In the genomic region with DNA sequence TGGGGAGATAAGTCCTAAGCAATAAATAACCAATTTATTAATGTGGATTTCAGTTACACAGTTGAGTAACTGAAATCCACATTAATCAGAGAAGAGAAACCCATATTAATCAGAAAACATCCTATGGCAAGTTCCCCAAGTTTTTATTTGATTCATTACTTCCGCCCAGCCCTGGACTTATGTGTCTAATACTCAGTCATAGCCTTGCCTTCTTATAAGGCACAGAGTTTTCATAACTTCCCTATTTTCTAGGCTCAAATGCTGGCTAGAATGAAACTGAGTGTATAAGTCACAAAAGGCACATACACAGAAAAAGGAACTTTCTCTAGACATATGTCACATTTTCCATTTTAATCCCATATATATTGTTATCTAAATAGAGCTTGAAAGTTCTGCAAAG, we compare ENCODE assay signal across 13 cellular contexts. TPM values are rescaled to one million over a fixed set of nuclear protein-coding genes. Genes with fewer than 3 reads are reported as not detected.
DNase-seq lines count a peak whose midpoint lies in the region; ATAC-seq, FAIRE-seq and TF ChIP-seq lines count a peak whose summit lies in the region.
"Had no signal": no experiment of that assay in that cellular context is flagged by ENCODE, and none has a peak within 500 bp of the region (broad histone marks: within the 10 kb centered on the region; RNA-seq: fewer than 3 reads in every experiment).

No MANE protein-coding gene starts in this region.

- H3K9me3 Mint-ChIP-seq in activated naive CD8-positive, alpha-beta T cell treated with anti-CD3 and anti-CD28 coated beads for 36 hours, result no peaks in the 10 kb centered on the region
- H3K9me3 Mint-ChIP-seq: CD4-positive, CD25-positive, alpha-beta regulatory T cell; mesothelial cell of epicardium had no signal

- peak; percentile 70 for ATAC-seq in HG03457 (IDR thresholded peaks at IDR 0.05; ENCODE audit: unreplicated experiment)
- ATAC-seq in HG02571 (IDR thresholded peaks at IDR 0.05; ENCODE audit: unreplicated experiment), result no peak
- no peak for ATAC-seq in SK-N-SH treated with all-trans-retinoic acid at 6 μM for 48 hours

- H3K27ac Mint-ChIP-seq in activated naive CD8-positive, alpha-beta T cell treated with anti-CD3 and anti-CD28 coated beads for 36 hours, result peak overlapping the region; percentile 23
- H3K27ac Mint-ChIP-seq: CD4-positive, CD25-positive, alpha-beta regulatory T cell; mesothelial cell of epicardium had no signal

- peaks cover 43% of the 10 kb centered on the region for H3K4me1 Mint-ChIP-seq in activated naive CD8-positive, alpha-beta T cell treated with anti-CD3 and anti-CD28 coated beads for 36 hours

- DNase-seq in GDM1 (lab: John Stamatoyannopoulos, UW), result peak; percentile 25
- no peak for DNase-seq in GM19239 (ENCODE audit: insufficient read length, low spot score)
- no peak for DNase-seq in activated naive CD8-positive, alpha-beta T cell treated with anti-CD3 and anti-CD28 coated beads for 36 hours
- DNase-seq in NCI-H146 treated with DMSO at 0.1 percent for 48 hours (lab: John Stamatoyannopoulos, UW; ENCODE audit: unreplicated experiment), result no peak
- no peak for DNase-seq in DMS153 treated with DMSO at 0.1 percent for 48 hours (lab: John Stamatoyannopoulos, UW; ENCODE audit: unreplicated experiment)
- DNase-seq: activated naive CD4-positive, alpha-beta T cell; CD4-positive, CD25-positive, alpha-beta regulatory T cell; heart left ventricle had no signal

- H3K36me3 Mint-ChIP-seq in activated naive CD8-positive, alpha-beta T cell treated with anti-CD3 and anti-CD28 coated beads for 36 hours, result peaks cover 62% of the 10 kb centered on the region

- FAIRE-seq in GM19239 (lab: Jason Lieb, UNC), result peak; percentile 49
- FAIRE-seq: TTC549 had no signal

- H3K4me3 Mint-ChIP-seq in activated naive CD8-positive, alpha-beta T cell treated with anti-CD3 and anti-CD28 coated beads for 36 hours, result no peak overlapping the region
- H3K4me3 Mint-ChIP-seq: mesothelial cell of epicardium had no signal

- H3K27me3 Mint-ChIP-seq in activated naive CD8-positive, alpha-beta T cell treated with anti-CD3 and anti-CD28 coated beads for 36 hours, result no peaks in the 10 kb centered on the region
- H3K27me3 Mint-ChIP-seq: CD4-positive, CD25-positive, alpha-beta regulatory T cell had no signal

TF ChIP-seq in SK-N-SH treated with all-trans-retinoic acid at 6 μM for 48 hours, 23 proteins besides CTCF, POLR2A, EP300 and RAD21:
- TF ChIP-seq ISL1 (CRISPR knock-in tag; IDR thresholded peaks at IDR 0.05), result no peak
- TF ChIP-seq SNAI2 (CRISPR knock-in tag; IDR thresholded peaks at IDR 0.05), result no peak
- TF ChIP-seq ZNF70 (CRISPR knock-in tag; IDR thresholded peaks at IDR 0.05), result no peak
- no peak for TF ChIP-seq TCF4 (CRISPR knock-in tag; IDR thresholded peaks at IDR 0.05; ENCODE audit: borderline replicate concordance)
- TF ChIP-seq RARB (CRISPR knock-in tag; IDR thresholded peaks at IDR 0.05), result no peak
- no peak for TF ChIP-seq PPARA (CRISPR knock-in tag; IDR thresholded peaks at IDR 0.05; ENCODE audit: borderline replicate concordance)
- no peak for TF ChIP-seq ZNF8 (CRISPR knock-in tag; IDR thresholded peaks at IDR 0.05)
- TF ChIP-seq BACH2 (CRISPR knock-in tag; IDR thresholded peaks at IDR 0.05; ENCODE audit: borderline replicate concordance), result no peak
- TF ChIP-seq, protein P1, sequence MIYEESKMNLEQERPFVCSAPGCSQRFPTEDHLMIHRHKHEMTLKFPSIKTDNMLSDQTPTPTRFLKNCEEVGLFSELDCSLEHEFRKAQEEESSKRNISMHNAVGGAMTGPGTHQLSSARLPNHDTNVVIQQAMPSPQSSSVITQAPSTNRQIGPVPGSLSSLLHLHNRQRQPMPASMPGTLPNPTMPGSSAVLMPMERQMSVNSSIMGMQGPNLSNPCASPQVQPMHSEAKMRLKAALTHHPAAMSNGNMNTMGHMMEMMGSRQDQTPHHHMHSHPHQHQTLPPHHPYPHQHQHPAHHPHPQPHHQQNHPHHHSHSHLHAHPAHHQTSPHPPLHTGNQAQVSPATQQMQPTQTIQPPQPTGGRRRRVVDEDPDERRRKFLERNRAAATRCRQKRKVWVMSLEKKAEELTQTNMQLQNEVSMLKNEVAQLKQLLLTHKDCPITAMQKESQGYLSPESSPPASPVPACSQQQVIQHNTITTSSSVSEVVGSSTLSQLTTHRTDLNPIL (CRISPR knock-in tag; IDR thresholded peaks at IDR 0.05; ENCODE audit: low read depth), result no peak
- no peak for TF ChIP-seq ZFP3 (CRISPR knock-in tag; IDR thresholded peaks at IDR 0.05)
- TF ChIP-seq, protein P2, sequence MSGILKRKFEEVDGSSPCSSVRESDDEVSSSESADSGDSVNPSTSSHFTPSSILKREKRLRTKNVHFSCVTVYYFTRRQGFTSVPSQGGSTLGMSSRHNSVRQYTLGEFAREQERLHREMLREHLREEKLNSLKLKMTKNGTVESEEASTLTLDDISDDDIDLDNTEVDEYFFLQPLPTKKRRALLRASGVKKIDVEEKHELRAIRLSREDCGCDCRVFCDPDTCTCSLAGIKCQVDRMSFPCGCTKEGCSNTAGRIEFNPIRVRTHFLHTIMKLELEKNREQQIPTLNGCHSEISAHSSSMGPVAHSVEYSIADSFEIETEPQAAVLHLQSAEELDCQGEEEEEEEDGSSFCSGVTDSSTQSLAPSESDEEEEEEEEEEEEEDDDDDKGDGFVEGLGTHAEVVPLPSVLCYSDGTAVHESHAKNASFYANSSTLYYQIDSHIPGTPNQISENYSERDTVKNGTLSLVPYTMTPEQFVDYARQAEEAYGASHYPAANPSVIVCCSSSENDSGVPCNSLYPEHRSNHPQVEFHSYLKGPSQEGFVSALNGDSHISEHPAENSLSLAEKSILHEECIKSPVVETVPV (CRISPR knock-in tag; IDR thresholded peaks at IDR 0.05), result no peak
- TF ChIP-seq ZFP30 (CRISPR knock-in tag; IDR thresholded peaks at IDR 0.05), result no peak
- TF ChIP-seq ARNTL (CRISPR knock-in tag; IDR thresholded peaks at IDR 0.05; ENCODE audit: borderline replicate concordance, low read depth), result no peak
- TF ChIP-seq ZNF565 (CRISPR knock-in tag; conservative IDR thresholded peaks at IDR 0.05; ENCODE audit: low read depth), result no peak
- TF ChIP-seq CSDC2 (CRISPR knock-in tag; IDR thresholded peaks at IDR 0.05), result no peak
- TF ChIP-seq, protein P3, sequence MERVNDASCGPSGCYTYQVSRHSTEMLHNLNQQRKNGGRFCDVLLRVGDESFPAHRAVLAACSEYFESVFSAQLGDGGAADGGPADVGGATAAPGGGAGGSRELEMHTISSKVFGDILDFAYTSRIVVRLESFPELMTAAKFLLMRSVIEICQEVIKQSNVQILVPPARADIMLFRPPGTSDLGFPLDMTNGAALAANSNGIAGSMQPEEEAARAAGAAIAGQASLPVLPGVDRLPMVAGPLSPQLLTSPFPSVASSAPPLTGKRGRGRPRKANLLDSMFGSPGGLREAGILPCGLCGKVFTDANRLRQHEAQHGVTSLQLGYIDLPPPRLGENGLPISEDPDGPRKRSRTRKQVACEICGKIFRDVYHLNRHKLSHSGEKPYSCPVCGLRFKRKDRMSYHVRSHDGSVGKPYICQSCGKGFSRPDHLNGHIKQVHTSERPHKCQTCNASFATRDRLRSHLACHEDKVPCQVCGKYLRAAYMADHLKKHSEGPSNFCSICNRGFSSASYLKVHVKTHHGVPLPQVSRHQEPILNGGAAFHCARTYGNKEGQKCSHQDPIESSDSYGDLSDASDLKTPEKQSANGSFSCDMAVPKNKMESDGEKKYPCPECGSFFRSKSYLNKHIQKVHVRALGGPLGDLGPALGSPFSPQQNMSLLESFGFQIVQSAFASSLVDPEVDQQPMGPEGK (CRISPR knock-in tag; IDR thresholded peaks at IDR 0.05; ENCODE audit: borderline replicate concordance), result no peak
- TF ChIP-seq POU6F1 (CRISPR knock-in tag; IDR thresholded peaks at IDR 0.05; ENCODE audit: borderline replicate concordance, low read depth), result no peak
- no peak for TF ChIP-seq TOX (CRISPR knock-in tag; IDR thresholded peaks at IDR 0.05; ENCODE audit: borderline replicate concordance)
- no peak for TF ChIP-seq ESRRG (CRISPR knock-in tag; IDR thresholded peaks at IDR 0.05)
- no peak for TF ChIP-seq ZC3H10 (CRISPR knock-in tag; IDR thresholded peaks at IDR 0.05)

RNA-seq across cellular contexts. Expression of gene CD47, which starts 28.8 kb away (rescaled TPM):
- total RNA-seq in activated naive CD8-positive, alpha-beta T cell treated with anti-CD3 and anti-CD28 coated beads for 36 hours, result 10 to 100 TPM; 84.7 to 85.2 TPM
